In genomic region chr5:14041528-14042184, GRCh38 we compare ENCODE assay signal across 2 cellular contexts.
TF ChIP-seq lines count a peak whose summit lies in the region.

No MANE protein-coding gene starts in this region.

TF ChIP-seq in IMR-90, 13 proteins besides CTCF, POLR2A, EP300 and RAD21:
- TF ChIP-seq CEBPB (IDR thresholded peaks at IDR 0.05; ENCODE audit: low read depth, low read length) (peak; percentile 72), USF2 (IDR thresholded peaks at IDR 0.05; ENCODE audit: low read depth, low read length) (no peak)

TF ChIP-seq in GM12878, 131 proteins besides CTCF, POLR2A, EP300 and RAD21:
- TF ChIP-seq BACH1 (IDR thresholded peaks at IDR 0.05; ENCODE audit: borderline replicate concordance): no peak
- TF ChIP-seq PAX5 (IDR thresholded peaks at IDR 0.05; ENCODE audit: borderline replicate concordance, low read depth, low read length): no peak
- TF ChIP-seq RFX5 (IDR thresholded peaks at IDR 0.05; ENCODE audit: low read depth, low read length): no peak
- TF ChIP-seq HDAC2 (IDR thresholded peaks at IDR 0.05): no peak
- TF ChIP-seq BCL3 (IDR thresholded peaks at IDR 0.05; ENCODE audit: borderline replicate concordance, insufficient read depth, low read depth, low read length, poor library complexity, severe bottlenecking): peak; percentile 47
- no peak for TF ChIP-seq TARDBP (IDR thresholded peaks at IDR 0.05; ENCODE audit: borderline replicate concordance)
